Comparison of ENCODE assay signal across 1 cellular context in the genomic region with DNA sequence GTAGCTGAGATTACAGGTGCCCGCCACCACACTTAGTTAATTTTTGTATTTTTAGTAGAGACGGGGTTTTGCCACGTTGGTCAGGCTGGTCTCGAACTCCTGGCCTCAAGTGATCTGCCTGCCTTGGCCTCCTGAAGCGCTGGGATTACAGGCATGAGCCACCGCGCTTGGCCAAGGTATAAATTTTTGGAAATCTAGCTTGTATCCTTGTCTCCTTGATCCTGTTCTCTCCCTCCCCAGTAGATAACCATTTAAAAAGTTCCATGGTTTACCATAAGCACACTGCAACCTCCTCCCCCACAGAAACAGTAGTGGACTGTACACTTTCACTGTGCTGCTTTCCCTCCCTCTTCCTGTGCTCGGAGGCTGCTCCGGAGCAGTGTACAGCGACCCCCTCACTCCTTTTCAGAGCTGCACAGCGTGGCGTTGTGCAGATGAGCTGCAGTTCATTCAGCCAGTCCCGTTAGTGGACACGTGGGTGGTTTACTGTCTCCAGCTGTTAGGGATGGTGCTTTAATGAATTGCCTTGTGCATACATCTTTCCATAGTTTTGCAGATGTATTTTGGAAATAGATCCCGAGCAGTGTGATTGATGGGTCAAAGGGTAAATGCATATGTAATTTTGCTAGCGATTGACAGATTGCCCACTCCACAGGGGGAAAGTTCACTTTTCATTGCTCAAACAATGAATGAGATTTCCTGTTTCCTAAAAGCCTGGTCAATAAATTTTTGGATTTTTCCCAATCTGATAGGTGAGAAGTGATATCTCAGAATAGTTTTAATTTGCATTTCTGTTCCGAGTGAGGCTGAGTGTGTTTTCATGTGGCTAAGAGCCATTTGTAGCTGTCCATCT.
TF ChIP-seq lines count a peak whose summit lies in the region.

No MANE protein-coding gene starts in this region.

TF ChIP-seq in A549, 52 proteins besides CTCF, POLR2A, EP300 and RAD21 (continued from another document):
- TF ChIP-seq, protein P1, sequence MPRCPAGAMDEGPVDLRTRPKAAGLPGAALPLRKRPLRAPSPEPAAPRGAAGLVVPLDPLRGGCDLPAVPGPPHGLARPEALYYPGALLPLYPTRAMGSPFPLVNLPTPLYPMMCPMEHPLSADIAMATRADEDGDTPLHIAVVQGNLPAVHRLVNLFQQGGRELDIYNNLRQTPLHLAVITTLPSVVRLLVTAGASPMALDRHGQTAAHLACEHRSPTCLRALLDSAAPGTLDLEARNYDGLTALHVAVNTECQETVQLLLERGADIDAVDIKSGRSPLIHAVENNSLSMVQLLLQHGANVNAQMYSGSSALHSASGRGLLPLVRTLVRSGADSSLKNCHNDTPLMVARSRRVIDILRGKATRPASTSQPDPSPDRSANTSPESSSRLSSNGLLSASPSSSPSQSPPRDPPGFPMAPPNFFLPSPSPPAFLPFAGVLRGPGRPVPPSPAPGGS (IDR thresholded peaks at IDR 0.05), result no peak
- no peak for TF ChIP-seq CBX2 (IDR thresholded peaks at IDR 0.05; ENCODE audit: borderline replicate concordance, low read depth)
- TF ChIP-seq MAX (IDR thresholded peaks at IDR 0.05), result no peak
- TF ChIP-seq MYC (IDR thresholded peaks at IDR 0.05; ENCODE audit: borderline replicate concordance, low read length), result no peak
- no peak for TF ChIP-seq HEYL (CRISPR knock-in tag; IDR thresholded peaks at IDR 0.05)
- TF ChIP-seq JUN (IDR thresholded peaks at IDR 0.05), result no peak
- TF ChIP-seq NPAS2 (CRISPR knock-in tag; IDR thresholded peaks at IDR 0.05; ENCODE audit: borderline replicate concordance), result no peak
- no peak for TF ChIP-seq CHD2 (IDR thresholded peaks at IDR 0.05; ENCODE audit: low read length, partially characterized antibody)
- TF ChIP-seq ZFP36 (IDR thresholded peaks at IDR 0.05; ENCODE audit: borderline replicate concordance, partially characterized antibody), result no peak
- no peak for TF ChIP-seq RFX5 (IDR thresholded peaks at IDR 0.05)
- TF ChIP-seq, protein P2, sequence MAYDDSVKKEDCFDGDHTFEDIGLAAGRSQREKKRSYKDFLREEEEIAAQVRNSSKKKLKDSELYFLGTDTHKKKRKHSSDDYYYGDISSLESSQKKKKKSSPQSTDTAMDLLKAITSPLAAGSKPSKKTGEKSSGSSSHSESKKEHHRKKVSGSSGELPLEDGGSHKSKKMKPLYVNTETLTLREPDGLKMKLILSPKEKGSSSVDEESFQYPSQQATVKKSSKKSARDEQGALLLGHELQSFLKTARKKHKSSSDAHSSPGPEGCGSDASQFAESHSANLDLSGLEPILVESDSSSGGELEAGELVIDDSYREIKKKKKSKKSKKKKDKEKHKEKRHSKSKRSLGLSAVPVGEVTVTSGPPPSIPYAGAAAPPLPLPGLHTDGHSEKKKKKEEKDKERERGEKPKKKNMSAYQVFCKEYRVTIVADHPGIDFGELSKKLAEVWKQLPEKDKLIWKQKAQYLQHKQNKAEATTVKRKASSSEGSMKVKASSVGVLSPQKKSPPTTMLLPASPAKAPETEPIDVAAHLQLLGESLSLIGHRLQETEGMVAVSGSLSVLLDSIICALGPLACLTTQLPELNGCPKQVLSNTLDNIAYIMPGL (CRISPR knock-in tag; IDR thresholded peaks at IDR 0.05; ENCODE audit: borderline replicate concordance), result no peak
- TF ChIP-seq PHF8 (IDR thresholded peaks at IDR 0.05; ENCODE audit: borderline replicate concordance, low read depth), result no peak
- no peak for TF ChIP-seq FOXS1 (CRISPR knock-in tag; IDR thresholded peaks at IDR 0.05)
